In the genomic region with DNA sequence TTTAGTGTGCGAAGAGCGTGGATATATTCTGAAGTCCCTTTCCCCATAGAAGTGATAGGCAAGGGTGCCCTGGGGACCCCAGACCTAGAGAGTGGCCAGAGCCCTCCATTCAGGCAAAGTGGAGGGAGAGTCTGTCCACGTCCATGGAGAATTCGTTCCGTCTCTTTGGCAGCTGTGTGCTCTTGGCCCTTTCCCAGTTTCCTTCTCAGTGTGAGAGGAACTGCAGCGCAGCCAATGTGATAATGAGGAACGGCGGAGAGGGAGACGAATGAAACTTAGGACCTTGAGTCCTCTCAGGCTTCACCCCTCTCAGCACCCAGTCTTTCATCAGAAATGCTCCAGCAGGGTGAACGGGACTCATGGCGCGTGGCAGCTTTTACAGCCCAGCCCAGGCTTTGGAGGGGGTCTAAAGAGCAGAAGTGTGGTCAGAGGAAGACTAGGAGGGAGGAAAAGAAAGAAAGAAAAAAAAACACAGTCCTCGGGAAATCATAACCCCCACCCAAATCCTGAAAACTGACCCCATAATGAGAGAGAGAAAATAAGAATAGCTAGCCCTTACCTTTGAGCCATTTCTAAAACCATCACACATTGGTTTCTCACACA, we compare ENCODE assay signal across 9 cellular contexts.
DNase-seq lines count a peak whose midpoint lies in the region; ATAC-seq and TF ChIP-seq lines count a peak whose summit lies in the region.
"Had no signal": no experiment of that assay in that cellular context is flagged by ENCODE, and none has a peak within 500 bp of the region (broad histone marks: within the 10 kb centered on the region; RNA-seq: fewer than 3 reads in every experiment).

No MANE protein-coding gene starts in this region.

- H3K9ac ChIP-seq in mucosa of rectum (ENCODE audit: low read depth in 1 of 2, low read length in 2 of 2): no peak overlapping the region

- H3K9me3 ChIP-seq in esophagus muscularis mucosa (no peaks in the 10 kb centered on the region), mucosa of rectum (ENCODE audit: control insufficient read depth in 2 of 2, low read length in 2 of 2) (no peaks in the 10 kb centered on the region), upper lobe of left lung (no peaks in the 10 kb centered on the region)

- ATAC-seq in upper lobe of left lung (ENCODE audit: low FRiP score in 2 of 2): peak in 1 of 2 donors; percentile 69
- ATAC-seq: HCT116 had no signal

- H3K27me3 Mint-ChIP-seq in activated CD4-positive, alpha-beta T cell treated with anti-CD3 and anti-CD28 coated beads, Interleukin-2, amount 10 ng/mL, durations not matched to agents 24 days and 14 days: no peaks in the 10 kb centered on the region

- peaks cover 23% of the 10 kb centered on the region for H3K4me1 Mint-ChIP-seq in activated CD4-positive, alpha-beta T cell treated with anti-CD3 and anti-CD28 coated beads, Interleukin-2, amount 10 ng/mL, durations not matched to agents 24 days and 14 days

- no peaks in the 10 kb centered on the region for H3K9me3 Mint-ChIP-seq in activated CD4-positive, alpha-beta T cell treated with anti-CD3 and anti-CD28 coated beads, Interleukin-2, amount 10 ng/mL, durations not matched to agents 24 days and 14 days

- H3K4me3 ChIP-seq in esophagus muscularis mucosa: peak overlapping the region in 2 of 4 donors; percentile 4 to 15
- H3K4me3 ChIP-seq in mucosa of rectum (ENCODE audit: low read length in 2 of 2): peak overlapping the region in 1 of 2 donors; percentile 48
- peak overlapping the region in 2 of 4 donors; percentile 16 to 25 for H3K4me3 ChIP-seq in upper lobe of left lung

- 44% methylated on average over 13 of the region's 13 CpGs for WGBS in esophagus muscularis mucosa
- 34 to 45% methylated on average over 13 of the region's 13 CpGs for WGBS in upper lobe of left lung, 2 donors

- peak overlapping the region; percentile 72 for H3K4me3 Mint-ChIP-seq in activated CD4-positive, alpha-beta T cell treated with anti-CD3 and anti-CD28 coated beads, Interleukin-2, amount 10 ng/mL, durations not matched to agents 24 days and 14 days

- no peak for DNase-seq in activated CD4-positive, alpha-beta T cell treated with anti-CD3 and anti-CD28 coated beads, Interleukin-2, amount 10 ng/mL, durations not matched to agents 24 days and 14 days
- DNase-seq in activated CD4-positive, alpha-beta T cell treated with anti-CD3 and anti-CD28 coated beads for 1 hour: no peak
- DNase-seq in esophagus muscularis mucosa (ENCODE audit: extremely low spot score) (no peak), upper lobe of left lung (peak in 1 of 2 donors; percentile 57), NCI-H446 treated with DMSO at 0.1 percent for 48 hours (lab: John Stamatoyannopoulos, UW) (no peak), DMS 273 treated with DMSO at 0.1 percent for 48 hours (lab: John Stamatoyannopoulos, UW) (no peak)
- DNase-seq in activated naive CD4-positive, alpha-beta T cell (lab: John Stamatoyannopoulos, UW): no peak

- TF ChIP-seq POLR2A in esophagus muscularis mucosa (IDR thresholded peaks at IDR 0.05; ENCODE audit: low read depth): no peak
- TF ChIP-seq POLR2A in upper lobe of left lung (IDR thresholded peaks at IDR 0.05): peak in 1 of 4 donors; percentile 27

- no peaks in the 10 kb centered on the region for H3K36me3 ChIP-seq in esophagus muscularis mucosa
- H3K36me3 ChIP-seq in mucosa of rectum (ENCODE audit: control insufficient read depth in 2 of 2, insufficient read depth in 2 of 2, low read length in 2 of 2): no peaks in the 10 kb centered on the region
- H3K36me3 ChIP-seq in upper lobe of left lung: no peaks in the 10 kb centered on the region

- peak overlapping the region; percentile 85 for H3K27ac Mint-ChIP-seq in activated CD4-positive, alpha-beta T cell treated with anti-CD3 and anti-CD28 coated beads, Interleukin-2, amount 10 ng/mL, durations not matched to agents 24 days and 14 days

- intact Hi-C loops in activated CD4-positive, alpha-beta T cell treated with anti-CD3 and anti-CD28 coated beads, Interleukin-2, amount 10 ng/mL, durations not matched to agents 24 days and 14 days (cut with micrococcal nuclease): loop anchor here (1.0 to 5.0 kb wide), 2 partner anchors 121 to 227 kb away; no protein-coding TSS in a partner anchor
- intact Hi-C loops in esophagus muscularis mucosa (cut with DNase I): loop anchor here (10.0 kb wide), 1 partner anchor 123 kb away; no protein-coding TSS in a partner anchor

- H3K27ac ChIP-seq in esophagus muscularis mucosa (replicated peaks in 1 of 4) (peak overlapping the region; percentile 56 to 71 (median 62)), mucosa of rectum (ENCODE audit: low read depth in 2 of 2, low read length in 2 of 2) (peak overlapping the region; percentile 19 to 28), upper lobe of left lung (peak overlapping the region; percentile 30 to 72 (median 70))

- TF ChIP-seq CTCF in esophagus muscularis mucosa (IDR thresholded peaks at IDR 0.05) (no peak), upper lobe of left lung (IDR thresholded peaks at IDR 0.05) (no peak)

- H3K27me3 ChIP-seq in esophagus muscularis mucosa: no peaks in the 10 kb centered on the region
- H3K27me3 ChIP-seq in mucosa of rectum (ENCODE audit: control insufficient read depth in 2 of 2, insufficient read depth in 2 of 2, low read length in 2 of 2): no peaks in the 10 kb centered on the region
- no peaks in the 10 kb centered on the region for H3K27me3 ChIP-seq in upper lobe of left lung

- peaks cover 10% of the 10 kb centered on the region for H3K36me3 Mint-ChIP-seq in activated CD4-positive, alpha-beta T cell treated with anti-CD3 and anti-CD28 coated beads, Interleukin-2, amount 10 ng/mL, durations not matched to agents 24 days and 14 days (ENCODE audit: low read depth)

- TF ChIP-seq EP300 in esophagus muscularis mucosa (IDR thresholded peaks at IDR 0.05) (no peak), upper lobe of left lung (IDR thresholded peaks at IDR 0.05) (no peak)

- peaks cover 23 to 37% (median 33%) of the 10 kb centered on the region in 4 donors for H3K4me1 ChIP-seq in esophagus muscularis mucosa
- peaks cover 7 to 12% of the 10 kb centered on the region in 2 donors for H3K4me1 ChIP-seq in mucosa of rectum (ENCODE audit: control insufficient read depth in 2 of 2, insufficient read depth in 2 of 2, low read length in 2 of 2)
- peaks cover 23 to 32% (median 27%) of the 10 kb centered on the region in 4 donors for H3K4me1 ChIP-seq in upper lobe of left lung
